1 cellular context compared by ENCODE assay signal in genomic region chr12:114735680-114736374, GRCh38.
TF ChIP-seq lines count a peak whose summit lies in the region.

No MANE protein-coding gene starts in this region.

TF ChIP-seq in SK-N-SH, 30 proteins besides CTCF, POLR2A, EP300 and RAD21 (continued from another document):
- TF ChIP-seq NFIC (IDR thresholded peaks at IDR 0.05; ENCODE audit: borderline replicate concordance) (no peak), GATA2 (CRISPR knock-in tag; IDR thresholded peaks at IDR 0.05) (no peak), ELF1 (IDR thresholded peaks at IDR 0.05) (no peak), RCOR1 (IDR thresholded peaks at IDR 0.05; ENCODE audit: low read length) (no peak), FOXJ3 (CRISPR knock-in tag; IDR thresholded peaks at IDR 0.05) (no peak), POLR2AphosphoS5 (IDR thresholded peaks at IDR 0.05; ENCODE audit: low read depth, low read length) (no peak), TAF1 (IDR thresholded peaks at IDR 0.05; ENCODE audit: borderline replicate concordance, low read depth, low read length) (no peak)
- TF ChIP-seq, protein P1, sequence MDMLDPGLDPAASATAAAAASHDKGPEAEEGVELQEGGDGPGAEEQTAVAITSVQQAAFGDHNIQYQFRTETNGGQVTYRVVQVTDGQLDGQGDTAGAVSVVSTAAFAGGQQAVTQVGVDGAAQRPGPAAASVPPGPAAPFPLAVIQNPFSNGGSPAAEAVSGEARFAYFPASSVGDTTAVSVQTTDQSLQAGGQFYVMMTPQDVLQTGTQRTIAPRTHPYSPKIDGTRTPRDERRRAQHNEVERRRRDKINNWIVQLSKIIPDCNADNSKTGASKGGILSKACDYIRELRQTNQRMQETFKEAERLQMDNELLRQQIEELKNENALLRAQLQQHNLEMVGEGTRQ (IDR thresholded peaks at IDR 0.05; ENCODE audit: borderline replicate concordance, low read depth, low read length), result no peak
- TF ChIP-seq, protein P2, sequence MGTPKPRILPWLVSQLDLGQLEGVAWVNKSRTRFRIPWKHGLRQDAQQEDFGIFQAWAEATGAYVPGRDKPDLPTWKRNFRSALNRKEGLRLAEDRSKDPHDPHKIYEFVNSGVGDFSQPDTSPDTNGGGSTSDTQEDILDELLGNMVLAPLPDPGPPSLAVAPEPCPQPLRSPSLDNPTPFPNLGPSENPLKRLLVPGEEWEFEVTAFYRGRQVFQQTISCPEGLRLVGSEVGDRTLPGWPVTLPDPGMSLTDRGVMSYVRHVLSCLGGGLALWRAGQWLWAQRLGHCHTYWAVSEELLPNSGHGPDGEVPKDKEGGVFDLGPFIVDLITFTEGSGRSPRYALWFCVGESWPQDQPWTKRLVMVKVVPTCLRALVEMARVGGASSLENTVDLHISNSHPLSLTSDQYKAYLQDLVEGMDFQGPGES (IDR thresholded peaks at IDR 0.05; ENCODE audit: low read depth, low read length), result no peak
